Comparison of ENCODE assay signal across 35 cellular contexts in genomic region chr16:12871784-12872183, GRCh38. TPM values are rescaled to one million over a fixed set of nuclear protein-coding genes. Genes with fewer than 3 reads are reported as not detected.
"Had no signal": no experiment of that assay in that cellular context is flagged by ENCODE, and none has a peak within 500 bp of the region (broad histone marks: within the 10 kb centered on the region; RNA-seq: fewer than 3 reads in every experiment).

No MANE protein-coding gene starts in this region.

- H2AFZ ChIP-seq: parathyroid adenoma had no signal

- H3K27ac Mint-ChIP-seq: activated naive CD8-positive, alpha-beta T cell had no signal

- H3K27me3 ChIP-seq: adrenal gland, body of pancreas, colonic mucosa, tibial nerve had no signal

- DNase-seq: activated CD4-positive, alpha-beta T cell treated with anti-CD3 and anti-CD28 coated beads for 4 hours; activated CD4-positive, alpha-beta T cell treated with anti-CD3 and anti-CD28 coated beads, Interleukin-2, amount 50 U/mL, for 4 hours; activated effector memory CD4-positive, alpha-beta T cell treated with Interleukin-2 at 50 U/mL for 16 hours; activated naive CD4-positive, alpha-beta T cell treated with Interleukin-2 at 50 U/mL for 16 hours; adrenal gland; aorta; body of pancreas; cerebellar nuclear complex; colonic mucosa; dorsolateral prefrontal cortex; effector memory CD4-positive, alpha-beta T cell; hippocampal formation; left cardiac atrium; mammary epithelial cell; midbrain; naive thymus-derived CD8-positive, alpha-beta T cell; occipital lobe; psoas muscle; stimulated activated CD4-positive, alpha-beta T cell treated with anti-CD3 and anti-CD28 coated beads, Interleukin-1b, Interleukin-23, amount 100 ng/mL, for 48 hours; stimulated activated CD4-positive, alpha-beta T cell treated with anti-CD3 and anti-CD28 coated beads, Interleukin-4, amount 100 ng/mL, for 4 hours; stimulated activated CD8-positive, alpha-beta memory T cell treated with anti-CD3 and anti-CD28 coated beads, Interleukin-4, amount 100 ng/mL, for 48 hours; stimulated activated naive CD4-positive, alpha-beta T cell had no signal

- H3K4me3 ChIP-seq: adrenal gland, body of pancreas, colonic mucosa, dorsolateral prefrontal cortex, gastroesophageal sphincter, psoas muscle, smooth muscle cell, tibial nerve had no signal

- H3K4me1 Mint-ChIP-seq: neural crest cell had no signal

- H3K9ac ChIP-seq: parathyroid adenoma had no signal

- H3K4me2 ChIP-seq: smooth muscle cell had no signal

- H3K27ac ChIP-seq: adrenal gland, body of pancreas, colonic mucosa, dorsolateral prefrontal cortex, gastroesophageal sphincter, parathyroid adenoma, psoas muscle, tibial nerve, VCaP had no signal

- H3K9me3 Mint-ChIP-seq: neural crest cell had no signal

- H3K36me3 Mint-ChIP-seq: activated naive CD8-positive, alpha-beta T cell; naive thymus-derived CD8-positive, alpha-beta T cell had no signal

- H3K79me2 ChIP-seq: parathyroid adenoma had no signal

- H3K36me3 ChIP-seq: adrenal gland, colonic mucosa, gastroesophageal sphincter, tibial nerve had no signal

- ATAC-seq: body of pancreas; gastroesophageal sphincter; left cardiac atrium; naive thymus-derived CD8-positive, alpha-beta T cell; psoas muscle had no signal

- H3K9me3 ChIP-seq: adrenal gland, body of pancreas, colonic mucosa, psoas muscle had no signal

- H3K4me1 ChIP-seq: adrenal gland, body of pancreas, colonic mucosa, gastroesophageal sphincter, psoas muscle, tibial nerve had no signal

- H3K4me3 Mint-ChIP-seq: activated naive CD8-positive, alpha-beta T cell; naive thymus-derived CD8-positive, alpha-beta T cell; neural crest cell had no signal

- FAIRE-seq: keratinocyte, TTC549, urothelium cell line had no signal

RNA-seq across cellular contexts. Expression of gene SHISA9, which starts 29.6 kb away (rescaled TPM):
- total RNA-seq: fibroblast of lung; fibroblast of villous mesenchyme; naive thymus-derived CD8-positive, alpha-beta T cell; T-helper 1 cell treated with Interleukin-12 subunit alpha and Interleukin-12 subunit beta and Interleukin-4 antibody, amounts not matched to agents 30 ng/mL and 1 ng/mL, for 36 hours had no signal
- polyA plus RNA-seq: fibroblast of lung; naive thymus-derived CD8-positive, alpha-beta T cell; smooth muscle cell had no signal
